Comparison of ENCODE assay signal across 16 cellular contexts in the genomic region with DNA sequence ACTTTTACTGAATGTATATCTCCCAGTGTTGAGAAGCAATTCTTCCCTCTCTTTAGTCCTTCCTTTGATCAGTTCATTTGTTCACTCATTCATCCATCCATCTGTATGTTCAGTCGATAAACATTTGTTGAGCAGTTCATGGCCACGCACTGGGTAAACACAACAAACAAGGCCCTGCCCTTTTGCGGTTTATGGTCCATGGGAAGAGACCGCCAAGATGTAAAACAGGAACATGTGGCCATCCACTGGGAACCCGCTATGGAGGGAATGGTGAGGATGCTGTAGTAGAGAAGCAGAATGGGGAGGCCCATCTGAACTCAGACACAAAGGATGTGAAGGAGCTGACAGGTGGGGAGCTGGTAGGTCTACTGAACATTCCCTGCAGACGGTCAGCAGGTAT.
DNase-seq lines count a peak whose midpoint lies in the region; ATAC-seq and TF ChIP-seq lines count a peak whose summit lies in the region.
"Had no signal": no experiment of that assay in that cellular context is flagged by ENCODE, and none has a peak within 500 bp of the region (broad histone marks: within the 10 kb centered on the region; RNA-seq: fewer than 3 reads in every experiment).

No MANE protein-coding gene starts in this region.

- H3K4me1 ChIP-seq in heart right ventricle, result peaks cover 5 to 62% (median 33%) of the 10 kb centered on the region in 9 donors
- H3K4me1 ChIP-seq in SJSA1 (replicated peaks), result peaks cover 57% of the 10 kb centered on the region
- H3K4me1 ChIP-seq in neural progenitor cell, result peaks cover 14% of the 10 kb centered on the region

- H3K4me3 ChIP-seq in heart right ventricle, result no peak overlapping the region
- no peak overlapping the region for H3K4me3 ChIP-seq in SJSA1
- no peak overlapping the region for H3K4me3 ChIP-seq in neural progenitor cell

- H3K36me3 Mint-ChIP-seq in endothelial cell (ENCODE audit: low read depth, unreplicated experiment) (no peaks in the 10 kb centered on the region), neural progenitor cell (peaks cover 5% of the 10 kb centered on the region)

- H3K4me2 ChIP-seq in neural progenitor cell, result no peak overlapping the region

- H3K27ac ChIP-seq in heart right ventricle (peak overlapping the region in 7 of 10 donors; percentile 36 to 76 (median 64)), SJSA1 (peak overlapping the region; percentile 82), neural progenitor cell (no peak overlapping the region)

- H3K27me3 Mint-ChIP-seq in endothelial cell (ENCODE audit: unreplicated experiment) (peaks cover 5% of the 10 kb centered on the region), neural progenitor cell (ENCODE audit: insufficient read depth, low read depth) (peaks cover 5% of the 10 kb centered on the region)

- H2AFZ ChIP-seq in neural progenitor cell (replicated peaks), result no peak overlapping the region

- WGBS in heart right ventricle, 2 donors, result 89 to 97% methylated on average over 6 of the region's 6 CpGs

- no peak for TF ChIP-seq CTCF in heart right ventricle (IDR thresholded peaks at IDR 0.05)
- no peak for TF ChIP-seq CTCF in endothelial cell (IDR thresholded peaks at IDR 0.05; ENCODE audit: unreplicated experiment)
- no peak for TF ChIP-seq CTCF in neural progenitor cell (IDR thresholded peaks at IDR 0.05)

- H3K9me3 ChIP-seq in heart right ventricle (no peaks in the 10 kb centered on the region), SJSA1 (replicated peaks) (no peaks in the 10 kb centered on the region), neural progenitor cell (ENCODE audit: low read depth) (no peaks in the 10 kb centered on the region)
- H3K9me3 ChIP-seq: BE2C had no signal

- H3K36me3 ChIP-seq in heart right ventricle, result no peaks in the 10 kb centered on the region
- H3K36me3 ChIP-seq in SJSA1, result no peaks in the 10 kb centered on the region
- no peaks in the 10 kb centered on the region for H3K36me3 ChIP-seq in neural progenitor cell
- H3K36me3 ChIP-seq: BE2C had no signal

- H3K4me3 Mint-ChIP-seq in endothelial cell (ENCODE audit: unreplicated experiment), result no peak overlapping the region
- H3K4me3 Mint-ChIP-seq in neural progenitor cell, result no peak overlapping the region

- H3K27ac Mint-ChIP-seq in endothelial cell (ENCODE audit: unreplicated experiment) (peak overlapping the region; percentile 98), neural progenitor cell (peak overlapping the region; percentile 4)

- intact Hi-C loops in heart right ventricle (cut with DNase I) (loop anchor here in 6 of 10 donors (5.0 to 10.0 kb wide), 4 partner anchors 65 to 117 kb away; no protein-coding TSS in a partner anchor), left ventricle myocardium superior (cut with micrococcal nuclease) (loop anchor here (10.0 kb wide), 1 partner anchor 117 kb away; no protein-coding TSS in a partner anchor)

- H3K9ac ChIP-seq in neural progenitor cell, result no peak overlapping the region

- DNase-seq in heart right ventricle (no peak), left ventricle myocardium superior (no peak), SJSA1 (ENCODE audit: low read depth in 1 of 2, low spot score in 2 of 2) (no peak), endothelial cell (ENCODE audit: low spot score) (no peak), neural progenitor cell (ENCODE audit: low spot score) (no peak), NCI-H1930 (lab: John Stamatoyannopoulos, UW) (no peak), activated gamma-delta T cell (lab: John Stamatoyannopoulos, UW) (no peak)
- DNase-seq: BE2C, KG1, NCI-H1105 treated with DMSO at 0.1 percent for 48 hours, NCI-H1694, NCI-H510A, NCI-H748 treated with DMSO at 0.1 percent for 48 hours, OCI-M1, Right ventricle myocardium superior had no signal

- ATAC-seq in heart right ventricle (no peak), left ventricle myocardium superior (no peak), HG03280 (IDR thresholded peaks at IDR 0.05; ENCODE audit: unreplicated experiment) (no peak)

- H3K9me3 Mint-ChIP-seq in endothelial cell (ENCODE audit: unreplicated experiment) (no peaks in the 10 kb centered on the region), neural progenitor cell (peaks cover 3% of the 10 kb centered on the region)

- no peaks in the 10 kb centered on the region for H3F3A ChIP-seq in neural progenitor cell (ENCODE audit: low read depth)

- H3K4me1 Mint-ChIP-seq in endothelial cell (ENCODE audit: unreplicated experiment) (peaks cover 43% of the 10 kb centered on the region), neural progenitor cell (peaks cover 51% of the 10 kb centered on the region)

- peaks cover 0 to 3% (median 0%) of the 10 kb centered on the region in 7 donors for H3K27me3 ChIP-seq in heart right ventricle
- H3K27me3 ChIP-seq in SJSA1 (replicated peaks), result no peaks in the 10 kb centered on the region
- H3K27me3 ChIP-seq in neural progenitor cell, result no peaks in the 10 kb centered on the region
- H3K27me3 ChIP-seq: BE2C had no signal

- H4K20me1 ChIP-seq in neural progenitor cell (ENCODE audit: low read depth), result no peaks in the 10 kb centered on the region

- no peaks in the 10 kb centered on the region for H3K79me2 ChIP-seq in neural progenitor cell (ENCODE audit: low read depth)
